Comparison of ENCODE assay signal across 8 cellular contexts in genomic region chr1:169115891-169116585, GRCh38. TPM values are rescaled to one million over a fixed set of nuclear protein-coding genes. Genes with fewer than 3 reads are reported as not detected.
DNase-seq lines count a peak whose midpoint lies in the region; ATAC-seq, FAIRE-seq and TF ChIP-seq lines count a peak whose summit lies in the region.
"Had no signal": no experiment of that assay in that cellular context is flagged by ENCODE, and none has a peak within 500 bp of the region (broad histone marks: within the 10 kb centered on the region; RNA-seq: fewer than 3 reads in every experiment).

No MANE protein-coding gene starts in this region.

- DNase-seq in GM19239 (ENCODE audit: insufficient read length, low spot score) (no peak), right lobe of liver (peak; percentile 83 to 91 (median 89)), ureter (ENCODE audit: low spot score) (peak; percentile 76), DMS79 (lab: John Stamatoyannopoulos, UW) (no peak), NCI-H187 treated with DMSO at 0.1 percent for 48 hours (lab: John Stamatoyannopoulos, UW) (no peak)

- H3K4me1 Mint-ChIP-seq in brain: peaks cover 82% of the 10 kb centered on the region

- H3K9me3 ChIP-seq in right lobe of liver: no peaks in the 10 kb centered on the region

- intact Hi-C loops in right lobe of liver (cut with DNase I): no loop called here

- no peaks in the 10 kb centered on the region for H3K27me3 ChIP-seq in right lobe of liver

- peak overlapping the region; percentile 47 to 71 (median 56) for H3K27ac ChIP-seq in right lobe of liver

- peak overlapping the region; percentile 44 to 86 (median 76) for H3K27ac Mint-ChIP-seq in brain

- peak; percentile 66 for ATAC-seq in HG03280 (IDR thresholded peaks at IDR 0.05; ENCODE audit: unreplicated experiment)
- peak; percentile 85 to 88 (median 87) for ATAC-seq in right lobe of liver
- ATAC-seq: Panc1 had no signal

- H3K9me3 Mint-ChIP-seq in brain: no peaks in the 10 kb centered on the region

- no peak overlapping the region for H3K4me3 ChIP-seq in right lobe of liver

- TF ChIP-seq CTCF in brain (conservative IDR thresholded peaks at IDR 0.05) (no peak), right lobe of liver (IDR thresholded peaks at IDR 0.05) (no peak)

- 34% methylated on average over 10 of the region's 14 CpGs for WGBS in right lobe of liver (ENCODE audit: insufficient coverage, low coverage, low lambda C conversion rate, missing lambda C conversion rate)

- peak overlapping the region in 3 of 5 experiments; percentile 18 to 67 (median 34) for H3K4me3 Mint-ChIP-seq in brain

- H3K36me3 Mint-ChIP-seq in brain: peaks cover 88% of the 10 kb centered on the region

- H3K27me3 Mint-ChIP-seq in brain: no peaks in the 10 kb centered on the region

- peak; percentile 55 for FAIRE-seq in GM19239 (lab: Jason Lieb, UNC)

- H3K4me1 ChIP-seq in right lobe of liver: peaks cover 0 to 51% (median 21%) of the 10 kb centered on the region in 4 donors

- H3K36me3 ChIP-seq in right lobe of liver: peaks cover 0 to 34% (median 15%) of the 10 kb centered on the region in 4 donors

- TF ChIP-seq POLR2A in right lobe of liver (IDR thresholded peaks at IDR 0.05): no peak

RNA-seq across cellular contexts. Expression of gene ATP1B1, which starts 9.5 kb away (rescaled TPM):
- polyA plus RNA-seq in brain (ENCODE audit: insufficient read depth, low read depth, low replicate concordance): 114 TPM
- total RNA-seq in right lobe of liver (10 to 100 TPM; 69.6 to 99.5 (median 78.5) TPM), ureter (172 TPM)

Comparison
In these comparisons a context has a peak if more than half of its experiments do, and no peak if none do; other contexts are left out.
1. DNase-seq: peak in right lobe of liver (3 of 3) and ureter (single experiment); none in GM19239 (single experiment), DMS79 (single experiment) and NCI-H187 treated with DMSO at 0.1 percent for 48 hours (single experiment).